In genomic region chr7:7966141-7966734, GRCh38 we compare ENCODE assay signal across 19 cellular contexts.
"Had no signal": no experiment of that assay in that cellular context is flagged by ENCODE, and none has a peak within 500 bp of the region (broad histone marks: within the 10 kb centered on the region; RNA-seq: fewer than 3 reads in every experiment).

No MANE protein-coding gene starts in this region.

- ATAC-seq: gastroesophageal sphincter, heart right ventricle, left cardiac atrium had no signal

- H3K27ac Mint-ChIP-seq: activated CD4-positive, alpha-beta memory T cell treated with anti-CD3 and anti-CD28 coated beads, Interleukin-2, amount 10 ng/mL, durations not matched to agents 7 days and 5 days; activated naive CD8-positive, alpha-beta T cell; mesothelial cell of epicardium; nephron progenitor cell; progenitor cell of endocrine pancreas had no signal

- H3K9me3 Mint-ChIP-seq: activated CD4-positive, alpha-beta memory T cell treated with anti-CD3 and anti-CD28 coated beads, Interleukin-2, amount 10 ng/mL, durations not matched to agents 7 days and 5 days; mesothelial cell of epicardium; nephron progenitor cell had no signal

- H3K27me3 Mint-ChIP-seq: activated CD4-positive, alpha-beta memory T cell treated with anti-CD3 and anti-CD28 coated beads, Interleukin-2, amount 10 ng/mL, durations not matched to agents 7 days and 5 days; activated naive CD8-positive, alpha-beta T cell; progenitor cell of endocrine pancreas had no signal

- H3K36me3 Mint-ChIP-seq: activated naive CD8-positive, alpha-beta T cell; mesothelial cell of epicardium had no signal

- DNase-seq: activated CD4-positive, alpha-beta memory T cell treated with anti-CD3 and anti-CD28 coated beads, Interleukin-2, amount 10 ng/mL, durations not matched to agents 7 days and 5 days; activated CD4-positive, alpha-beta T cell treated with anti-CD3 and anti-CD28 coated beads for 1 hour; activated gamma-delta T cell treated with Interleukin-2 at 50 U/mL for 16 hours; activated T-cell treated with anti-CD3 and anti-CD28 coated beads, Interleukin-2, amount 50 U/mL, for 48 hours; amniotic stem cell; colonic mucosa; heart right ventricle; left cardiac atrium; nephron progenitor cell; stimulated activated CD4-positive, alpha-beta T cell treated with anti-CD3 and anti-CD28 coated beads, Interleukin-2, amount 100 ng/mL, for 48 hours; stimulated activated naive CD4-positive, alpha-beta T cell had no signal

- H3K4me3 Mint-ChIP-seq: activated CD4-positive, alpha-beta memory T cell treated with anti-CD3 and anti-CD28 coated beads, Interleukin-2, amount 10 ng/mL, durations not matched to agents 7 days and 5 days; activated naive CD8-positive, alpha-beta T cell; mesothelial cell of epicardium; nephron progenitor cell had no signal

- H3K4me3 ChIP-seq: colonic mucosa, gastroesophageal sphincter, heart right ventricle, lung, right atrium auricular region, tibial nerve, vagina had no signal
